21 cellular contexts compared by ENCODE assay signal in the genomic region with DNA sequence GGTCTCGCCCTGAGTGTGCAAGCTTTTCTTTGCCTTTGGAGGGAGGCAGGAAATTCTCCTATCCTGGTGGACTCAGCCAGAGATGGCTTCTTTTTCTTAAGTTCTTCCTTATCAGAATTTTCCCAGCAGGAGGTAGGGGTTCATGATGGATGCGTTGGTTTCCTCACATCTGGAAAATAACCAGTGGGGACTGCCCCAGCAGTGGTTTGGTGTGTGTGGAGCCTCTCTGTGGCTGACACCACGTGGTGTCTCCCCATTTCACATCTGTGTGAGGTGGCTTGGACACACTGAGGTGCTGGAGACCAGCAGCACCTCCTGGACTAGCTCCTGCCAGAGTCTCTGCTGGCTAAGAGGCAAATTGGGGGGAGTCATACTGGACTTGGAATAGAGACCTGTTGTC. TPM values are rescaled to one million over a fixed set of nuclear protein-coding genes. Genes with fewer than 3 reads are reported as not detected.
"Had no signal": no experiment of that assay in that cellular context is flagged by ENCODE, and none has a peak within 500 bp of the region (broad histone marks: within the 10 kb centered on the region; RNA-seq: fewer than 3 reads in every experiment).

No MANE protein-coding gene starts in this region.

- H3K4me1 Mint-ChIP-seq: activated CD4-positive, alpha-beta memory T cell treated with anti-CD3 and anti-CD28 coated beads, Interleukin-2, amount 10 ng/mL, durations not matched to agents 7 days and 5 days; activated CD8-positive, alpha-beta memory T cell treated with anti-CD3 and anti-CD28 coated beads, Interleukin-2, amount 10 ng/mL, durations not matched to agents 7 days and 5 days; stimulated activated memory B cell treated with anti-CD40 and anti-IgM and Interleukin-4, amounts not matched to agents 10 μg/mL and 1 μg/mL and 100 μg/mL, for 72 hours had no signal

- H3K27me3 ChIP-seq: cardiac muscle cell, gastrocnemius medialis, neural progenitor cell, pancreas, sigmoid colon had no signal

- H3K27ac ChIP-seq: cardiac muscle cell, dorsolateral prefrontal cortex, gastrocnemius medialis, neural progenitor cell, sigmoid colon had no signal

- H3K27me3 Mint-ChIP-seq: activated CD4-positive, alpha-beta memory T cell treated with anti-CD3 and anti-CD28 coated beads, Interleukin-2, amount 10 ng/mL, durations not matched to agents 7 days and 5 days; activated CD8-positive, alpha-beta memory T cell treated with anti-CD3 and anti-CD28 coated beads, Interleukin-2, amount 10 ng/mL, durations not matched to agents 7 days and 5 days had no signal

- H3K4me3 Mint-ChIP-seq: activated CD4-positive, alpha-beta memory T cell treated with anti-CD3 and anti-CD28 coated beads, Interleukin-2, amount 10 ng/mL, durations not matched to agents 7 days and 5 days; activated CD8-positive, alpha-beta memory T cell treated with anti-CD3 and anti-CD28 coated beads, Interleukin-2, amount 10 ng/mL, durations not matched to agents 7 days and 5 days; activated naive CD8-positive, alpha-beta T cell; neural progenitor cell; stimulated activated memory B cell treated with anti-CD40 and anti-IgM and Interleukin-4, amounts not matched to agents 10 μg/mL and 1 μg/mL and 100 μg/mL, for 72 hours had no signal

- H3K9me3 Mint-ChIP-seq: stimulated activated memory B cell treated with anti-CD40 and anti-IgM and Interleukin-4, amounts not matched to agents 10 μg/mL and 1 μg/mL and 100 μg/mL, for 72 hours had no signal

- H3K36me3 Mint-ChIP-seq: activated CD8-positive, alpha-beta memory T cell treated with anti-CD3 and anti-CD28 coated beads, Interleukin-2, amount 10 ng/mL, durations not matched to agents 7 days and 5 days; activated naive CD8-positive, alpha-beta T cell; stimulated activated memory B cell treated with anti-CD40 and anti-IgM and Interleukin-4, amounts not matched to agents 10 μg/mL and 1 μg/mL and 100 μg/mL, for 72 hours had no signal

- DNase-seq: activated CD4-positive, alpha-beta memory T cell treated with anti-CD3 and anti-CD28 coated beads, Interleukin-2, amount 10 ng/mL, durations not matched to agents 7 days and 5 days; activated CD4-positive, alpha-beta T cell treated with anti-CD3 and anti-CD28 coated beads for 48 hours; activated CD4-positive, CD25-positive, alpha-beta regulatory T cell; activated CD8-positive, alpha-beta memory T cell treated with anti-CD3 and anti-CD28 coated beads, Interleukin-2, amount 10 ng/mL, durations not matched to agents 7 days and 5 days; amniotic stem cell; dorsolateral prefrontal cortex; gastrocnemius medialis; kidney; midbrain; sigmoid colon; stimulated activated CD4-positive, alpha-beta T cell treated with anti-CD3 and anti-CD28 coated beads, Interleukin-4, amount 100 ng/mL, for 4 hours; SW 1271; T-helper 2 cell had no signal

- H3K4me2 ChIP-seq: neural progenitor cell had no signal

- H2AFZ ChIP-seq: neural progenitor cell had no signal

- H3K4me3 ChIP-seq: cardiac muscle cell, dorsolateral prefrontal cortex, gastrocnemius medialis, neural progenitor cell, pancreas, sigmoid colon had no signal

- H3K27ac Mint-ChIP-seq: activated CD4-positive, alpha-beta memory T cell treated with anti-CD3 and anti-CD28 coated beads, Interleukin-2, amount 10 ng/mL, durations not matched to agents 7 days and 5 days; activated CD8-positive, alpha-beta memory T cell treated with anti-CD3 and anti-CD28 coated beads, Interleukin-2, amount 10 ng/mL, durations not matched to agents 7 days and 5 days; activated naive CD8-positive, alpha-beta T cell; neural progenitor cell; stimulated activated memory B cell treated with anti-CD40 and anti-IgM and Interleukin-4, amounts not matched to agents 10 μg/mL and 1 μg/mL and 100 μg/mL, for 72 hours had no signal

- H3K36me3 ChIP-seq: cardiac muscle cell, gastrocnemius medialis, neural progenitor cell, pancreas, sigmoid colon had no signal

- ATAC-seq: activated CD8-positive, alpha-beta memory T cell treated with anti-CD3 and anti-CD28 coated beads, Interleukin-2, amount 10 ng/mL, durations not matched to agents 7 days and 5 days; gastrocnemius medialis; left lobe of liver; pancreas; stimulated activated memory B cell treated with anti-CD40 and anti-IgM and Interleukin-4, amounts not matched to agents 10 μg/mL and 1 μg/mL and 100 μg/mL, for 72 hours had no signal

- H3K9me3 ChIP-seq: gastrocnemius medialis, pancreas, sigmoid colon had no signal

- H3K4me1 ChIP-seq: gastrocnemius medialis had no signal

- H3K9ac ChIP-seq: neural progenitor cell had no signal

RNA-seq across cellular contexts. Expression of a gene that starts 32.6 kb away (rescaled TPM):
- total RNA-seq: activated CD4-positive, alpha-beta memory T cell treated with anti-CD3 and anti-CD28 coated beads, Interleukin-2, amount 10 ng/mL, durations not matched to agents 7 days and 5 days; activated CD8-positive, alpha-beta memory T cell treated with anti-CD3 and anti-CD28 coated beads, Interleukin-2, amount 10 ng/mL, durations not matched to agents 7 days and 5 days; chondrocyte; lung microvascular endothelial cell had no signal
